Comparison of ENCODE assay signal across 8 cellular contexts in the genomic region with DNA sequence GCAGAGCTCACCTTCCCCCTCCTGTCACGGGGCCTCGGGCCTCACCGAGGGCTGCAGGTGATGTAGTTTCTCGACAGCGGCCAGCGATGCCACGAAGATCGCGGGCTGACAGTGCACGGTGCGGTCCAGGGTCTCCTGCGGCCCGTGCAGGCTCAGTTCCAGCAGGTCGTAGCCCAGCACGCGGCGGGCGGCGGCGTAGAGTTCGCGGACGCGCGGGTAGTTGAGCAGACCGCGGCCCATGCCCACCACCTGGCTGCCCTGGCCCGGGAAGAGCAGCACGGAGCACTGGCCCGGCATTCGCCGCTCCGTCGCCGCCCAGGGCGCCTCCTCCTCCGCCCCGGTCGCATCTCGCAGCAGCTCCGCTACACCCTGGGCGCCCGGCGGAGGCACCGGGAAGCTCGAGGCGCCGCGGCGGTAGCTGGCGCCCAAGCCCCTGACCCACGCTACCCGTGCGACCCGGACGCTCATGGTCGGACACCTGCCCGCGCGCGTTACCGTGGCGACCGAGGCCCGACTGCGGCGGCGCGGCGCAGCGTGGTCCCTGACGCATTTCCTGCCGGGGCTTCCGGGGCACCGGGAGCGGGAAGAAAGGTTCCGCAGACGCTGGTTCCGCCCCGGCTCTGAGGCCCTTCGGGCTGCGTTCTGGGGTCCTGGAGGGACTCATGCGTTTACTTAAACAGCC. TPM values are rescaled to one million over a fixed set of nuclear protein-coding genes. Genes with fewer than 3 reads are reported as not detected.
A peak's percentile ranks its signal among the peaks of the same experiment; 100 is the strongest.
DNase-seq lines count a peak whose midpoint lies in the region; ATAC-seq and TF ChIP-seq lines count a peak whose summit lies in the region.

A gene with protein sequence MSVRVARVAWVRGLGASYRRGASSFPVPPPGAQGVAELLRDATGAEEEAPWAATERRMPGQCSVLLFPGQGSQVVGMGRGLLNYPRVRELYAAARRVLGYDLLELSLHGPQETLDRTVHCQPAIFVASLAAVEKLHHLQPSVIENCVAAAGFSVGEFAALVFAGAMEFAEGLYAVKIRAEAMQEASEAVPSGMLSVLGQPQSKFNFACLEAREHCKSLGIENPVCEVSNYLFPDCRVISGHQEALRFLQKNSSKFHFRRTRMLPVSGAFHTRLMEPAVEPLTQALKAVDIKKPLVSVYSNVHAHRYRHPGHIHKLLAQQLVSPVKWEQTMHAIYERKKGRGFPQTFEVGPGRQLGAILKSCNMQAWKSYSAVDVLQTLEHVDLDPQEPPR (minus strand): TSS at position 518 of the 682 bp plus-strand sequence. CDS start 50 bp downstream, at position 468.

- H3K4me3 ChIP-seq in Karpas-422 (ENCODE audit: low read length) = peak within 1 kb of the TSS; percentile 100
- H3K4me3 ChIP-seq in fibroblast of villous mesenchyme (ENCODE audit: low read depth, low read length) = peak within 1 kb of the TSS; percentile 83
- H3K4me3 ChIP-seq in neural cell (ENCODE audit: low read length) = peak within 1 kb of the TSS; percentile 100

- peak within 1 kb of the TSS; percentile 90 for H3K4me3 Mint-ChIP-seq in stimulated activated naive CD8-positive, alpha-beta T cell treated with anti-CD3 and anti-CD28 coated beads, Interleukin-15, Interleukin-2, amounts not matched to agents 100 ng/mL and 50 ng/mL, for 24 hours

- peaks cover 27% of the 10 kb centered on the region for H3K79me2 ChIP-seq in Karpas-422 (ENCODE audit: low read length)
- peaks cover 7% of the 10 kb centered on the region for H3K79me2 ChIP-seq in neural cell (replicated peaks; ENCODE audit: insufficient read depth, low read length)

- peak; percentile 46 for TF ChIP-seq RAD21 in neural cell (conservative IDR thresholded peaks at IDR 0.05)

- H3F3A ChIP-seq in neural cell (ENCODE audit: insufficient read depth, low read length, poor library complexity, severe bottlenecking) = no peaks in the 10 kb centered on the region

- no peak within 1 kb of the TSS for H3K27ac ChIP-seq in Karpas-422 (ENCODE audit: low read length)
- H3K27ac ChIP-seq in neural cell (ENCODE audit: low read length) = peak within 1 kb of the TSS; percentile 79

- H2AFZ ChIP-seq in Karpas-422 (ENCODE audit: low read length) (peak within 1 kb of the TSS; percentile 89), neural cell (ENCODE audit: low read depth, low read length) (peak within 1 kb of the TSS; percentile 60)

- H3K27me3 ChIP-seq in Karpas-422 (ENCODE audit: low read length) (no peaks in the 10 kb centered on the region), neural cell (ENCODE audit: insufficient read depth, low read depth, low read length) (no peaks in the 10 kb centered on the region)

- peak within 1 kb of the TSS; percentile 92 for H3K27ac Mint-ChIP-seq in stimulated activated naive CD8-positive, alpha-beta T cell treated with anti-CD3 and anti-CD28 coated beads, Interleukin-15, Interleukin-2, amounts not matched to agents 100 ng/mL and 50 ng/mL, for 24 hours

- H3K9me3 ChIP-seq in Karpas-422 (ENCODE audit: low read length) = no peaks in the 10 kb centered on the region
- H3K9me3 ChIP-seq in neural cell (ENCODE audit: low read length) = no peaks in the 10 kb centered on the region

- peaks cover 17% of the 10 kb centered on the region for H3K36me3 Mint-ChIP-seq in stimulated activated naive CD8-positive, alpha-beta T cell treated with anti-CD3 and anti-CD28 coated beads, Interleukin-15, Interleukin-2, amounts not matched to agents 100 ng/mL and 50 ng/mL, for 24 hours (ENCODE audit: low read depth)

- H3K9me2 ChIP-seq in Karpas-422 (replicated peaks; ENCODE audit: insufficient read depth, low read length) (no peaks in the 10 kb centered on the region), neural cell (ENCODE audit: insufficient read depth, low read length) (no peaks in the 10 kb centered on the region)

- H3K36me3 ChIP-seq in Karpas-422 (ENCODE audit: insufficient read depth, low read length) = peaks cover 17% of the 10 kb centered on the region
- H3K36me3 ChIP-seq in neural cell (ENCODE audit: insufficient read depth, low read length) = no peaks in the 10 kb centered on the region

- no peaks in the 10 kb centered on the region for H3K9me3 Mint-ChIP-seq in stimulated activated naive CD8-positive, alpha-beta T cell treated with anti-CD3 and anti-CD28 coated beads, Interleukin-15, Interleukin-2, amounts not matched to agents 100 ng/mL and 50 ng/mL, for 24 hours

- no peak for TF ChIP-seq CTCF in fibroblast of villous mesenchyme (IDR thresholded peaks at IDR 0.05; ENCODE audit: insufficient read depth, low read depth, low read length)
- peak; percentile 22 for TF ChIP-seq CTCF in neural cell (IDR thresholded peaks at IDR 0.05; ENCODE audit: poor library complexity, severe bottlenecking)

- H3K27me3 Mint-ChIP-seq in stimulated activated naive CD8-positive, alpha-beta T cell treated with anti-CD3 and anti-CD28 coated beads, Interleukin-15, Interleukin-2, amounts not matched to agents 100 ng/mL and 50 ng/mL, for 24 hours = no peaks in the 10 kb centered on the region

- peaks cover 16% of the 10 kb centered on the region for H3K4me1 ChIP-seq in Karpas-422 (ENCODE audit: low read length)

- H3K4me2 ChIP-seq in Karpas-422 (ENCODE audit: low read depth, low read length, poor library complexity, severe bottlenecking) (peak within 1 kb of the TSS; percentile 92), neural cell (ENCODE audit: low read length) (peak within 1 kb of the TSS; percentile 55)

- H3K4me1 Mint-ChIP-seq in stimulated activated naive CD8-positive, alpha-beta T cell treated with anti-CD3 and anti-CD28 coated beads, Interleukin-15, Interleukin-2, amounts not matched to agents 100 ng/mL and 50 ng/mL, for 24 hours (ENCODE audit: low read depth) = peaks cover 38% of the 10 kb centered on the region

- DNase-seq in DMS153 (lab: John Stamatoyannopoulos, UW) (peak; percentile 29), Karpas-422 (peak; percentile 92), SHP77 treated with DMSO at 0.1 percent for 48 hours (lab: John Stamatoyannopoulos, UW) (peak; percentile 52), activated gamma-delta T cell (lab: John Stamatoyannopoulos, UW) (peak; percentile 68), fibroblast of villous mesenchyme (ENCODE audit: low read depth) (peak; percentile 66)

- H4K20me1 ChIP-seq in Karpas-422 (ENCODE audit: insufficient read depth, low read depth, low read length) (no peaks in the 10 kb centered on the region), neural cell (ENCODE audit: insufficient read depth) (no peaks in the 10 kb centered on the region)

- ATAC-seq in GM21529 (IDR thresholded peaks at IDR 0.05; ENCODE audit: unreplicated experiment) = peak; percentile 72

- peak within 1 kb of the TSS; percentile 94 for H3K9ac ChIP-seq in Karpas-422 (ENCODE audit: low read length)
- peak within 1 kb of the TSS; percentile 82 for H3K9ac ChIP-seq in neural cell (ENCODE audit: low read length)

- TF ChIP-seq EP300 in neural cell (conservative IDR thresholded peaks at IDR 0.05; ENCODE audit: poor library complexity, severe bottlenecking) = peak; percentile 53

TF ChIP-seq in neural cell, 6 proteins besides CTCF, POLR2A, EP300 and RAD21:
- TF ChIP-seq MXI1 (conservative IDR thresholded peaks at IDR 0.05; ENCODE audit: poor library complexity, severe bottlenecking) (peak; percentile 97), POLR2AphosphoS5 (IDR thresholded peaks at IDR 0.05) (peak; percentile 80), SMC3 (conservative IDR thresholded peaks at IDR 0.05; ENCODE audit: poor library complexity) (peak; percentile 47), EZH2 (IDR thresholded peaks at IDR 0.05; ENCODE audit: borderline replicate concordance, insufficient read depth, low read length, poor library complexity, severe bottlenecking) (no peak), TAF1 (IDR thresholded peaks at IDR 0.05; ENCODE audit: low read depth) (no peak)

RNA-seq across cellular contexts. Expression of the gene that starts here (rescaled TPM):
- 15.0 and 29.5 TPM in 2 replicates for total RNA-seq in Karpas-422 (2014; rRNA removed; shearing (Covaris generic); ENCODE audit: low replicate concordance)
- total RNA-seq in fibroblast of villous mesenchyme = 13.8 and 14.8 TPM in 2 replicates
- 46.1 and 46.8 TPM in 2 replicates for polyA plus RNA-seq in neural cell
- 33.8 and 35.7 TPM in 2 replicates for polyA minus RNA-seq in neural cell

Comparison
In these comparisons a context has a peak if more than half of its experiments do, and no peak if none do; other contexts are left out.
1. DNase-seq: peak in every context shown above with its lines; median percentile 92 in Karpas-422; 68 in activated gamma-delta T cell; 66 in fibroblast of villous mesenchyme; 52 in SHP77 treated with DMSO at 0.1 percent for 48 hours; 29 in DMS153.